ENCODE assay signal across 20 cellular contexts in the genomic region with DNA sequence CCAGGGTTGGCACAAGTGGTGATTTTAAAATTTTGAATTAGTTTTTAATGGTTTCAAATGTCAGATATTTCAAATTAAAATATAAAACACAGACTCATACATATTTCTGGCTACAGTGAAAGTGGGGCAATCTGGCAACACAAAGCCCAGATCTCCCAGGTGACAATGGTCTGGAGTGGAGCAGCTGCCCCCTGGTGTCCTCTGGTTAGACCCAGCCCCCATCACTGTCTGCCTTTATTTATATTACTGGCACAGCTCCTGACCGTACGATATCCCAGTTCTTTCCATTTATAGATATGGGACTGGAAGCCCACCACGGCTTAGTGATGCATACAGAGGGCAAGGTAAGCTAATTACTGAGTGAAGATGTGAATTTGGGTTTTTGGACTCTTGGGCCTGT.
"Had no signal": no experiment of that assay in that cellular context is flagged by ENCODE, and none has a peak within 500 bp of the region (broad histone marks: within the 10 kb centered on the region; RNA-seq: fewer than 3 reads in every experiment).

No MANE protein-coding gene starts in this region.

- H3K36me3 ChIP-seq: adrenal gland, breast epithelium had no signal

- H3K9me3 ChIP-seq: adrenal gland, breast epithelium had no signal

- H3K4me1 ChIP-seq: adrenal gland, breast epithelium had no signal

- ATAC-seq: activated CD4-positive, CD25-positive, alpha-beta regulatory T cell treated with anti-CD3 and anti-CD28 coated beads, Interleukin-2, amount 50 U/mL, for 24 hours; activated CD8-positive, alpha-beta T cell treated with anti-CD3 and anti-CD28 coated beads, Interleukin-2, amount 10 ng/mL, durations not matched to agents 7 days and 5 days had no signal

- H3K27me3 ChIP-seq: adrenal gland, breast epithelium had no signal

- DNase-seq: activated CD4-positive, alpha-beta T cell treated with anti-CD3 and anti-CD28 coated beads for 4 hours; activated CD4-positive, alpha-beta T cell treated with anti-CD3 and anti-CD28 coated beads, Interleukin-2, amount 50 U/mL, for 4 hours; activated CD8-positive, alpha-beta memory T cell treated with anti-CD3 and anti-CD28 coated beads, Interleukin-2, amount 50 U/mL, for 48 hours; activated CD8-positive, alpha-beta T cell treated with anti-CD3 and anti-CD28 coated beads, Interleukin-2, amount 10 ng/mL, durations not matched to agents 7 days and 5 days; activated naive CD4-positive, alpha-beta T cell treated with anti-CD3 and anti-CD28 coated beads, Interleukin-2, amount 50 U/mL, for 16 hours; activated naive CD8-positive, alpha-beta T cell treated with anti-CD3 and anti-CD28 coated beads, Interleukin-2, amount 10 ng/mL, durations not matched to agents 7 days and 5 days; activated T-cell treated with anti-CD3 and anti-CD28 coated beads, Interleukin-2, amount 50 U/mL, for 1 hour; adrenal gland; aorta; KG1; NCI-H1048; NCI-H1930; NCI-H2171 treated with DMSO at 0.1 percent for 48 hours; NCI-H226; NCI-H526; SIG-M5; T-helper 1 cell had no signal

- H3K4me3 ChIP-seq: adrenal gland, breast epithelium, SK-N-MC had no signal

- H3K27ac ChIP-seq: adrenal gland, breast epithelium, SK-N-MC had no signal
